Comparison of ENCODE assay signal across 25 cellular contexts in genomic region chr7:1097120-1097504, GRCh38. TPM values are rescaled to one million over a fixed set of nuclear protein-coding genes. Genes with fewer than 3 reads are reported as not detected.
DNase-seq lines count a peak whose midpoint lies in the region; ATAC-seq, FAIRE-seq and TF ChIP-seq lines count a peak whose summit lies in the region.
"Had no signal": no experiment of that assay in that cellular context is flagged by ENCODE, and none has a peak within 500 bp of the region (broad histone marks: within the 10 kb centered on the region; RNA-seq: fewer than 3 reads in every experiment).

No MANE protein-coding gene starts in this region.

- TF ChIP-seq RAD21 in H1 (IDR thresholded peaks at IDR 0.05 in 1 of 2, conservative IDR thresholded peaks at IDR 0.05 in 1 of 2; ENCODE audit: low read depth in 2 of 2, low read length in 2 of 2) = no peak

- TF ChIP-seq POLR2A in heart left ventricle (IDR thresholded peaks at IDR 0.05) (no peak), H1 (IDR thresholded peaks at IDR 0.05; ENCODE audit: control extremely low read depth in 1 of 2, low read depth in 2 of 2, low read length in 2 of 2) (no peak), breast epithelium (IDR thresholded peaks at IDR 0.05) (no peak), vagina (IDR thresholded peaks at IDR 0.05) (no peak)

- peaks cover 0 to 7% of the 10 kb centered on the region in 2 experiments; a peak in 1 of 4 replicates for H3K79me2 ChIP-seq in H1 (ENCODE audit: control insufficient read depth in 1 of 2, insufficient read depth in 2 of 2, low read length in 2 of 2)

- ATAC-seq in Right ventricle myocardium inferior (no peak), heart left ventricle (no peak), GM21367 (IDR thresholded peaks at IDR 0.05; ENCODE audit: unreplicated experiment) (no peak), GM18870 (IDR thresholded peaks at IDR 0.05; ENCODE audit: unreplicated experiment) (no peak)
- ATAC-seq: CD8-positive, alpha-beta T cell; GM12878 had no signal

- H3K23me2 ChIP-seq in H1 (ENCODE audit: low read depth, low read length) = no peaks in the 10 kb centered on the region

- no peak overlapping the region for H3K4me3 ChIP-seq in heart left ventricle
- H3K4me3 ChIP-seq in H1 (ENCODE audit: extremely low read depth in 1 of 4, insufficient read depth in 2 of 4, low read depth in 3 of 4, low read length in 4 of 4) = no peak overlapping the region
- H3K4me3 ChIP-seq in breast epithelium = no peak overlapping the region
- no peak overlapping the region for H3K4me3 ChIP-seq in vagina
- H3K4me3 ChIP-seq: GM12878, PC-9, SJCRH30 had no signal

- CTCF ChIA-PET in H1 (lab: Charles Lee; ENCODE audit: partially characterized antibody) = interaction anchor here (0.5 to 1.9 kb wide), 4 partner anchors 10 to 159 kb away, joined by 3 to 4 read pairs (median 3); partner anchors contain the start of gene GPER1

- no peak overlapping the region for H4K5ac ChIP-seq in H1 (ENCODE audit: insufficient read length, low read depth, low read length)

- H3K79me1 ChIP-seq in H1 (ENCODE audit: low read depth, low read length) = peaks cover 21% of the 10 kb centered on the region

- peaks cover 21% of the 10 kb centered on the region for H3K36me3 Mint-ChIP-seq in progenitor cell of endocrine pancreas (ENCODE audit: insufficient read depth)

- H3K4ac ChIP-seq in H1 (replicated peaks; ENCODE audit: insufficient read length, low read depth, low read length) = no peak overlapping the region

- H3K27ac ChIP-seq in heart left ventricle = no peak overlapping the region
- no peak overlapping the region for H3K27ac ChIP-seq in H1 (ENCODE audit: low read depth, low read length)
- no peak overlapping the region for H3K27ac ChIP-seq in breast epithelium
- no peak overlapping the region for H3K27ac ChIP-seq in vagina
- H3K27ac ChIP-seq: PC-9, SJCRH30 had no signal

- H2AFZ ChIP-seq in H1 (ENCODE audit: low read length) = no peak overlapping the region
- H2AFZ ChIP-seq: PC-9 had no signal

- H3K9me3 ChIP-seq in heart left ventricle = no peaks in the 10 kb centered on the region
- no peaks in the 10 kb centered on the region for H3K9me3 ChIP-seq in H1 (ENCODE audit: insufficient read depth in 2 of 2, low read depth in 1 of 2, low read length in 1 of 2)
- no peaks in the 10 kb centered on the region for H3K9me3 ChIP-seq in breast epithelium
- H3K9me3 ChIP-seq in vagina = no peaks in the 10 kb centered on the region
- H3K9me3 ChIP-seq: BE2C, SJCRH30 had no signal

- no peak overlapping the region for H2BK15ac ChIP-seq in H1 (ENCODE audit: low read length)

- H3K14ac ChIP-seq in H1 (ENCODE audit: insufficient read length) = no peak overlapping the region

- H3K36me3 ChIP-seq in heart left ventricle (peaks cover 0 to 14% (median 4%) of the 10 kb centered on the region in 9 donors), H1 (ENCODE audit: control insufficient read depth in 2 of 4, insufficient read depth in 4 of 4, low read length in 3 of 4) (peaks cover 0 to 2% (median 0%) of the 10 kb centered on the region in 4 experiments; a peak in 3 of 8 replicates), breast epithelium (no peaks in the 10 kb centered on the region), vagina (peaks cover 0 to 6% of the 10 kb centered on the region in 2 donors)
- H3K36me3 ChIP-seq: SJCRH30 had no signal

- no peak overlapping the region for H3K4me3 Mint-ChIP-seq in progenitor cell of endocrine pancreas (ENCODE audit: low read depth)
- H3K4me3 Mint-ChIP-seq: CD8-positive, alpha-beta T cell; HFFc6 had no signal

- 90 to 94% (median 93%) methylated on average over 12 to 13 of the region's 13 CpGs for WGBS in heart left ventricle, 4 donors
- WGBS in H1 (ENCODE audit: extremely low coverage in 1 of 2, insufficient coverage in 1 of 2, insufficient read length in 1 of 2, insufficient replicate concordance in 2 of 2, low coverage in 1 of 2, low lambda C conversion rate in 2 of 2, missing lambda C conversion rate in 1 of 2), 2 experiments = 94% methylated on average over 13 of the region's 13 CpGs; no CpG with 5 or more reads in 1 of the 2 experiments

- H4K8ac ChIP-seq in H1 (ENCODE audit: extremely low read depth, insufficient read depth, low read length) = peak overlapping the region; percentile 65; the same call in 1 of the 2 replicates

- no peak overlapping the region for H3K18ac ChIP-seq in H1 (ENCODE audit: extremely low read depth, low read length)

- no peak overlapping the region for H2AK5ac ChIP-seq in H1 (ENCODE audit: low read depth, low read length)

- H3K4me1 ChIP-seq in heart left ventricle (peaks cover 0 to 15% (median 3%) of the 10 kb centered on the region in 12 donors), H1 (replicated peaks in 1 of 4; ENCODE audit: control insufficient read depth in 3 of 4, insufficient read depth in 4 of 4, low read length in 3 of 4) (no peaks in the 10 kb centered on the region; a peak in 1 of 7 replicates), breast epithelium (peaks cover 0 to 2% of the 10 kb centered on the region in 2 donors), vagina (peaks cover 17% of the 10 kb centered on the region)

- H4K91ac ChIP-seq in H1 (replicated peaks; ENCODE audit: insufficient read length, low read length) = no peak overlapping the region

- H3K27me3 Mint-ChIP-seq in progenitor cell of endocrine pancreas = no peaks in the 10 kb centered on the region
- H3K27me3 Mint-ChIP-seq: IgD-negative memory B cell had no signal

- peaks cover 29% of the 10 kb centered on the region for H3K4me1 Mint-ChIP-seq in progenitor cell of endocrine pancreas (ENCODE audit: low read depth)
- H3K4me1 Mint-ChIP-seq: IgD-negative memory B cell had no signal

- TF ChIP-seq EP300 in H1 (IDR thresholded peaks at IDR 0.05; ENCODE audit: borderline replicate concordance in 1 of 2, low read depth in 2 of 2, low read length in 2 of 2) = no peak

- POLR2A ChIA-PET in H1 (lab: Charles Lee; ENCODE audit: partially characterized antibody) = interaction anchor here (1.4 kb wide), 1 partner anchor 8 kb away, joined by 5 read pairs; no protein-coding TSS in a partner anchor

- DNase-seq in Right ventricle myocardium inferior (ENCODE audit: missing footprints) = peak; percentile 58
- no peak for DNase-seq in heart left ventricle
- DNase-seq in H1 (ENCODE audit: low read depth in 1 of 2, low spot score in 2 of 2) = no peak
- DNase-seq in progenitor cell of endocrine pancreas (ENCODE audit: low spot score, unreplicated experiment) = no peak
- DNase-seq in breast epithelium (ENCODE audit: low spot score in 2 of 2) = no peak
- no peak for DNase-seq in vagina (ENCODE audit: extremely low spot score in 2 of 2)
- DNase-seq: BE2C; Calu3; CD8-positive, alpha-beta T cell; DMS53; EL; HFFc6; Kasumi-1; MM.1S; NCI-H1436 treated with DMSO at 0.1 percent for 48 hours; NCI-H2029; NCI-H345; NCI-H524 treated with DMSO at 0.1 percent for 48 hours; PC-9; SJCRH30 had no signal

- H2BK20ac ChIP-seq in H1 (ENCODE audit: low read length) = no peak overlapping the region

- TF ChIP-seq CTCF in heart left ventricle (IDR thresholded peaks at IDR 0.05) = no peak
- no peak for TF ChIP-seq CTCF in H1 (IDR thresholded peaks at IDR 0.05; ENCODE audit: control extremely low read depth in 1 of 3, insufficient read depth in 1 of 3, low read depth in 1 of 3, low read length in 3 of 3)
- no peak for TF ChIP-seq CTCF in progenitor cell of endocrine pancreas (IDR thresholded peaks at IDR 0.05; ENCODE audit: unreplicated experiment)
- TF ChIP-seq CTCF in breast epithelium (IDR thresholded peaks at IDR 0.05) = no peak
- no peak for TF ChIP-seq CTCF in vagina (IDR thresholded peaks at IDR 0.05)

- H2BK12ac ChIP-seq in H1 (ENCODE audit: low read depth, low read length) = no peak overlapping the region

- H3K4me2 ChIP-seq in H1 (ENCODE audit: insufficient read depth in 1 of 2, low read depth in 2 of 2, low read length in 2 of 2) = no peak overlapping the region
- H3K4me2 ChIP-seq: PC-9 had no signal

- H3K27me3 ChIP-seq in heart left ventricle (no peaks in the 10 kb centered on the region), H1 (replicated peaks in 1 of 4; ENCODE audit: control insufficient read depth in 3 of 4, extremely low read depth in 1 of 4, insufficient read depth in 3 of 4, low read length in 3 of 4) (no peaks in the 10 kb centered on the region), breast epithelium (no peaks in the 10 kb centered on the region), vagina (no peaks in the 10 kb centered on the region)
- H3K27me3 ChIP-seq: BE2C, SJCRH30 had no signal

- H3K56ac ChIP-seq in H1 (replicated peaks; ENCODE audit: insufficient read length, low read depth, low read length) = no peak overlapping the region

- no peak for FAIRE-seq in H1 (lab: Jason Lieb, UNC)
- FAIRE-seq: GM12878, H54 had no signal

- H3K9me3 Mint-ChIP-seq in progenitor cell of endocrine pancreas (ENCODE audit: low read depth) = peaks cover 7% of the 10 kb centered on the region
- H3K9me3 Mint-ChIP-seq: CD8-positive, alpha-beta T cell; HFFc6 had no signal

- no peak overlapping the region for H2BK120ac ChIP-seq in H1 (replicated peaks; ENCODE audit: low read depth, low read length)

- H3K9ac ChIP-seq in H1 (replicated peaks in 1 of 4; ENCODE audit: extremely low read depth in 1 of 4, low read depth in 3 of 4, low read length in 3 of 4) = no peak overlapping the region

- peak overlapping the region; percentile 56 for H2BK5ac ChIP-seq in H1 (ENCODE audit: low read depth, low read length)

- H4K20me1 ChIP-seq in H1 (replicated peaks in 1 of 2; ENCODE audit: control insufficient read depth in 1 of 2, insufficient read depth in 2 of 2, low read length in 2 of 2) = peaks cover 5 to 18% of the 10 kb centered on the region in 2 experiments

- peak overlapping the region; percentile 33 for H3K27ac Mint-ChIP-seq in progenitor cell of endocrine pancreas
- H3K27ac Mint-ChIP-seq: CD8-positive, alpha-beta T cell; HFFc6 had no signal

- intact Hi-C loops in Right ventricle myocardium inferior (cut with DNase I) (no loop called here), heart left ventricle (cut with DNase I) (no loop called here), breast epithelium (cut with DNase I; ENCODE audit: low total_unique reads) (no loop called here), vagina (cut with DNase I) (no loop called here)

- H3K23ac ChIP-seq in H1 (ENCODE audit: insufficient read length) = no peak overlapping the region

RNA-seq across cellular contexts. Expression of gene GPER1, which starts 9.2 kb away (rescaled TPM):
- total RNA-seq in Right ventricle myocardium inferior (3.6 TPM), heart left ventricle (1 to 10 TPM; 1.4 to 8.8 (median 3.0) TPM), progenitor cell of endocrine pancreas (0.50 and 0.64 TPM in 2 replicates), breast epithelium (1 to 10 TPM; 2.6 to 3.3 (median 3.2) TPM), vagina (8.3 TPM)
- polyA plus RNA-seq in heart left ventricle (1 to 10 TPM; 1.8 to 2.8 TPM), H1 (2011; rRNA removed) (0.47 and 0.78 TPM in 2 replicates)
- total RNA-seq in H1 (2021; fragmentation: NEBNext Ultra II Directional; extraction: Animal tissue kit (Norgen Biotek cat#: 25700)) = 0.24 and 0.52 TPM in 2 replicates
- polyA plus RNA-seq in H1 (2011; cell fraction: cytosol; rRNA removed) = 0.56 TPM
- polyA plus RNA-seq in H1 (2011; cell fraction: nucleus; rRNA removed) = 1.00 TPM
- 0.36 to 0.68 TPM (median 0.62 TPM) in 4 replicates for polyA plus RNA-seq in H1 (2012, experiment 1 of 2)
- 0.17 TPM for polyA plus RNA-seq in H1 (2012, experiment 2 of 2)
- 0.20 TPM for polyA plus RNA-seq in H1 (2013, experiment 1 of 2)
- 0.20 TPM for polyA plus RNA-seq in H1 (2013, experiment 2 of 2)
- polyA minus RNA-seq in H1 (2011; rRNA and poly(A)+ RNA removed) = 0.16 and 0.27 TPM in 2 replicates
- not detected for polyA minus RNA-seq in H1 (2011; cell fraction: cytosol; rRNA and poly(A)+ RNA removed)
- 0.70 TPM for polyA minus RNA-seq in H1 (2011; cell fraction: nucleus; rRNA and poly(A)+ RNA removed)
- total RNA-seq: SJCRH30 had no signal

RNA-seq across cellular contexts. Expression of gene GPR146, which starts 52.8 kb away (rescaled TPM):
- total RNA-seq in Right ventricle myocardium inferior (30.6 TPM), heart left ventricle (10 to 100 TPM; 12.3 to 56.8 (median 25.2) TPM), progenitor cell of endocrine pancreas (1.6 and 1.9 TPM in 2 replicates), breast epithelium (10 to 100 TPM; 24.1 to 56.8 (median 43.6) TPM), vagina (36.1 TPM)
- polyA plus RNA-seq in heart left ventricle (10 to 100 TPM; 11.1 to 26.4 TPM), H1 (2011; rRNA removed) (2.7 and 3.9 TPM in 2 replicates)
- total RNA-seq in H1 (2021; fragmentation: NEBNext Ultra II Directional; extraction: Animal tissue kit (Norgen Biotek cat#: 25700)) = 0.54 and 1.8 TPM in 2 replicates
- 2.5 TPM for polyA plus RNA-seq in H1 (2011; cell fraction: cytosol; rRNA removed)
- 3.3 TPM for polyA plus RNA-seq in H1 (2011; cell fraction: nucleus; rRNA removed)
- polyA plus RNA-seq in H1 (2012, experiment 1 of 2) = 0.62 to 1.8 TPM (median 1.3 TPM) in 4 replicates
- polyA plus RNA-seq in H1 (2012, experiment 2 of 2) = 2.0 TPM
- polyA plus RNA-seq in H1 (2013, experiment 1 of 2) = 1.1 TPM
- polyA plus RNA-seq in H1 (2013, experiment 2 of 2) = 0.79 TPM
- 2.9 and 4.5 TPM in 2 replicates for polyA minus RNA-seq in H1 (2011; rRNA and poly(A)+ RNA removed)
- 0.81 TPM for polyA minus RNA-seq in H1 (2011; cell fraction: cytosol; rRNA and poly(A)+ RNA removed)
- 3.9 TPM for polyA minus RNA-seq in H1 (2011; cell fraction: nucleus; rRNA and poly(A)+ RNA removed)
